1 cellular context compared by ENCODE assay signal in genomic region chr20:50274570-50275430, GRCh38.
A peak's percentile ranks its signal among the peaks of the same experiment; 100 is the strongest.
TF ChIP-seq lines count a peak whose summit lies in the region.

No MANE protein-coding gene starts in this region.

TF ChIP-seq in HepG2, 621 proteins besides CTCF, POLR2A, EP300 and RAD21 (continued from another document and continues in another):
- TF ChIP-seq RERE (CRISPR knock-in tag; IDR thresholded peaks at IDR 0.05; ENCODE audit: low read depth), result peak; percentile 75; the same call in 1 of the 2 replicates
- peak; percentile 69 for TF ChIP-seq TFDP2 (CRISPR knock-in tag; IDR thresholded peaks at IDR 0.05)
- peak; percentile 91 for TF ChIP-seq ZNF275 (CRISPR knock-in tag; IDR thresholded peaks at IDR 0.05; ENCODE audit: borderline replicate concordance)
- peak; percentile 95; the same call in 1 of the 2 replicates for TF ChIP-seq RELA (CRISPR knock-in tag; IDR thresholded peaks at IDR 0.05)
- TF ChIP-seq ZNF569 (CRISPR knock-in tag; IDR thresholded peaks at IDR 0.05; ENCODE audit: borderline replicate concordance), result no peak
- peak; percentile 85; the same call in 1 of the 2 replicates for TF ChIP-seq ZBTB4 (CRISPR knock-in tag; IDR thresholded peaks at IDR 0.05; ENCODE audit: borderline replicate concordance)
- no peak for TF ChIP-seq ZNF562 (CRISPR knock-in tag; IDR thresholded peaks at IDR 0.05; ENCODE audit: borderline replicate concordance)
- TF ChIP-seq KDM2A (CRISPR knock-in tag; IDR thresholded peaks at IDR 0.05; ENCODE audit: borderline replicate concordance, low read depth), result peak; percentile 87; the same call in 1 of the 2 replicates
- no peak for TF ChIP-seq RBM39 (IDR thresholded peaks at IDR 0.05; ENCODE audit: low read depth, low read length, poor library complexity, severe bottlenecking)
- peak; percentile 100 for TF ChIP-seq ZNF292 (CRISPR knock-in tag; IDR thresholded peaks at IDR 0.05; ENCODE audit: borderline replicate concordance, low read depth)
- no peak for TF ChIP-seq PAF1 (CRISPR knock-in tag; IDR thresholded peaks at IDR 0.05)
- TF ChIP-seq, protein P1, sequence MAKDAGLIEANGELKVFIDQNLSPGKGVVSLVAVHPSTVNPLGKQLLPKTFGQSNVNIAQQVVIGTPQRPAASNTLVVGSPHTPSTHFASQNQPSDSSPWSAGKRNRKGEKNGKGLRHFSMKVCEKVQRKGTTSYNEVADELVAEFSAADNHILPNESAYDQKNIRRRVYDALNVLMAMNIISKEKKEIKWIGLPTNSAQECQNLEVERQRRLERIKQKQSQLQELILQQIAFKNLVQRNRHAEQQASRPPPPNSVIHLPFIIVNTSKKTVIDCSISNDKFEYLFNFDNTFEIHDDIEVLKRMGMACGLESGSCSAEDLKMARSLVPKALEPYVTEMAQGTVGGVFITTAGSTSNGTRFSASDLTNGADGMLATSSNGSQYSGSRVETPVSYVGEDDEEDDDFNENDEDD (CRISPR knock-in tag; IDR thresholded peaks at IDR 0.05; ENCODE audit: borderline replicate concordance), result no peak; the same call in none of the 2 replicates
- TF ChIP-seq, protein P2, sequence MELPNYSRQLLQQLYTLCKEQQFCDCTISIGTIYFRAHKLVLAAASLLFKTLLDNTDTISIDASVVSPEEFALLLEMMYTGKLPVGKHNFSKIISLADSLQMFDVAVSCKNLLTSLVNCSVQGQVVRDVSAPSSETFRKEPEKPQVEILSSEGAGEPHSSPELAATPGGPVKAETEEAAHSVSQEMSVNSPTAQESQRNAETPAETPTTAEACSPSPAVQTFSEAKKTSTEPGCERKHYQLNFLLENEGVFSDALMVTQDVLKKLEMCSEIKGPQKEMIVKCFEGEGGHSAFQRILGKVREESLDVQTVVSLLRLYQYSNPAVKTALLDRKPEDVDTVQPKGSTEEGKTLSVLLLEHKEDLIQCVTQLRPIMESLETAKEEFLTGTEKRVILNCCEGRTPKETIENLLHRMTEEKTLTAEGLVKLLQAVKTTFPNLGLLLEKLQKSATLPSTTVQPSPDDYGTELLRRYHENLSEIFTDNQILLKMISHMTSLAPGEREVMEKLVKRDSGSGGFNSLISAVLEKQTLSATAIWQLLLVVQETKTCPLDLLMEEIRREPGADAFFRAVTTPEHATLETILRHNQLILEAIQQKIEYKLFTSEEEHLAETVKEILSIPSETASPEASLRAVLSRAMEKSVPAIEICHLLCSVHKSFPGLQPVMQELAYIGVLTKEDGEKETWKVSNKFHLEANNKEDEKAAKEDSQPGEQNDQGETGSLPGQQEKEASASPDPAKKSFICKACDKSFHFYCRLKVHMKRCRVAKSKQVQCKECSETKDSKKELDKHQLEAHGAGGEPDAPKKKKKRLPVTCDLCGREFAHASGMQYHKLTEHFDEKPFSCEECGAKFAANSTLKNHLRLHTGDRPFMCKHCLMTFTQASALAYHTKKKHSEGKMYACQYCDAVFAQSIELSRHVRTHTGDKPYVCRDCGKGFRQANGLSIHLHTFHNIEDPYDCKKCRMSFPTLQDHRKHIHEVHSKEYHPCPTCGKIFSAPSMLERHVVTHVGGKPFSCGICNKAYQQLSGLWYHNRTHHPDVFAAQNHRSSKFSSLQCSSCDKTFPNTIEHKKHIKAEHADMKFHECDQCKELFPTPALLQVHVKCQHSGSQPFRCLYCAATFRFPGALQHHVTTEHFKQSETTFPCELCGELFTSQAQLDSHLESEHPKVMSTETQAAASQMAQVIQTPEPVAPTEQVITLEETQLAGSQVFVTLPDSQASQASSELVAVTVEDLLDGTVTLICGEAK (IDR thresholded peaks at IDR 0.05), result no peak
- TF ChIP-seq, protein P2 (CRISPR knock-in tag; IDR thresholded peaks at IDR 0.05), result peak; percentile 71; the same call in 1 of the 2 replicates
- TF ChIP-seq GATA4 (IDR thresholded peaks at IDR 0.05; ENCODE audit: borderline replicate concordance, low read depth), result peak; percentile 68; the same call in 1 of the 2 replicates
- TF ChIP-seq ZNF343 (CRISPR knock-in tag; IDR thresholded peaks at IDR 0.05), result peak; percentile 85
- TF ChIP-seq ZNF446 (CRISPR knock-in tag; IDR thresholded peaks at IDR 0.05), result peak; percentile 68
- TF ChIP-seq SATB2 (CRISPR knock-in tag; IDR thresholded peaks at IDR 0.05), result peak; percentile 52; the same call in 1 of the 2 replicates
- TF ChIP-seq SAP130 (CRISPR knock-in tag; IDR thresholded peaks at IDR 0.05; ENCODE audit: low read depth), result peak; percentile 95
- TF ChIP-seq SP2 (CRISPR knock-in tag; IDR thresholded peaks at IDR 0.05), result no peak
- TF ChIP-seq, protein P3, sequence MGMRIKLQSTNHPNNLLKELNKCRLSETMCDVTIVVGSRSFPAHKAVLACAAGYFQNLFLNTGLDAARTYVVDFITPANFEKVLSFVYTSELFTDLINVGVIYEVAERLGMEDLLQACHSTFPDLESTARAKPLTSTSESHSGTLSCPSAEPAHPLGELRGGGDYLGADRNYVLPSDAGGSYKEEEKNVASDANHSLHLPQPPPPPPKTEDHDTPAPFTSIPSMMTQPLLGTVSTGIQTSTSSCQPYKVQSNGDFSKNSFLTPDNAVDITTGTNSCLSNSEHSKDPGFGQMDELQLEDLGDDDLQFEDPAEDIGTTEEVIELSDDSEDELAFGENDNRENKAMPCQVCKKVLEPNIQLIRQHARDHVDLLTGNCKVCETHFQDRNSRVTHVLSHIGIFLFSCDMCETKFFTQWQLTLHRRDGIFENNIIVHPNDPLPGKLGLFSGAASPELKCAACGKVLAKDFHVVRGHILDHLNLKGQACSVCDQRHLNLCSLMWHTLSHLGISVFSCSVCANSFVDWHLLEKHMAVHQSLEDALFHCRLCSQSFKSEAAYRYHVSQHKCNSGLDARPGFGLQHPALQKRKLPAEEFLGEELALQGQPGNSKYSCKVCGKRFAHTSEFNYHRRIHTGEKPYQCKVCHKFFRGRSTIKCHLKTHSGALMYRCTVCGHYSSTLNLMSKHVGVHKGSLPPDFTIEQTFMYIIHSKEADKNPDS (CRISPR knock-in tag; IDR thresholded peaks at IDR 0.05), result no peak
- no peak for TF ChIP-seq DDIT3 (CRISPR knock-in tag; IDR thresholded peaks at IDR 0.05)
- peak; percentile 75; the same call in 1 of the 2 replicates for TF ChIP-seq ZNF264 (CRISPR knock-in tag; IDR thresholded peaks at IDR 0.05)
- peak; percentile 83; the same call in 1 of the 2 replicates for TF ChIP-seq SMAD1 (CRISPR knock-in tag; IDR thresholded peaks at IDR 0.05; ENCODE audit: borderline replicate concordance, low read depth)
- TF ChIP-seq PHF21A (CRISPR knock-in tag; IDR thresholded peaks at IDR 0.05), result peak; percentile 99
